ENCODE assay signal across 7 cellular contexts in the genomic region with DNA sequence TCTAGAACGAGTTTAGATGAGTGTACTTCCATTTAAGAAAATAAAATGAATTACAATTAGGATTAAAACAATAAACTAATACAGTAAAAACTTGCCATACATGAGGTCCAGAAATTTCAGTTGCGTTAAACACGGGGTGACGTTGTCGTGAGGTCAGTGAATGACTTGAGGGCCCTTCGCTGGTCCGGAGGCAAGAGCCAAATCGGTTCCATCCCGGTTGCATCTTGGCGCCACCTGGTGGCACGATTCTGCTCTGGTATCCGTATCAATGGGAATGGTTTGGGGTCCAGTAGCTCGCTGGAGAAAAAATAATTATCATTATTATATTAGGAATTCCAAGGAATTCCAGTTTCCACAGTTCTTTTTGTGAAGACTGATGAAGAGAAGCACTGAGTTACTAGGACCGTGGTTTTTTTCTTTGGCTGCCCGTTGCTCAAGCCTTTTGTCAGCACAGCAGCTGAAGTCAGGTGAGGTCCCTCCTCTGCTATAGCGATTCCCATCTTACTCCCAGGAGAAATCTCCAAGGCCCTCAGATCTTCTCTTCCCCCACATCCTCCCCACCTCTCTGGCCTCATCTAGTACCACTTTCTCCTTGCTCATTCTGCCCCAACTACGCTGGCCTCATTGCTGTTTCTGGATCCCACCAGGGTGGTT.
DNase-seq lines count a peak whose midpoint lies in the region; FAIRE-seq and TF ChIP-seq lines count a peak whose summit lies in the region.

No MANE protein-coding gene starts in this region.

- no peak overlapping the region for H3K27ac Mint-ChIP-seq in neural progenitor cell

- peak; percentile 33 for FAIRE-seq in GM12892 (lab: Jason Lieb, UNC)

- H3K9me3 Mint-ChIP-seq in neural progenitor cell: peaks cover 12% of the 10 kb centered on the region

- no peak overlapping the region; the same call in 1 of the 2 replicates for H2AFZ ChIP-seq in OCI-LY3 (ENCODE audit: low read depth, low read length)
- peak overlapping the region; percentile 37 for H2AFZ ChIP-seq in neural progenitor cell (replicated peaks)

- H3K4me1 ChIP-seq in OCI-LY3 (ENCODE audit: low read length): no peaks in the 10 kb centered on the region
- no peaks in the 10 kb centered on the region for H3K4me1 ChIP-seq in neural progenitor cell
- no peaks in the 10 kb centered on the region for H3K4me1 ChIP-seq in testis

- H3K4me3 ChIP-seq in OCI-LY3 (ENCODE audit: low read length): no peak overlapping the region
- no peak overlapping the region for H3K4me3 ChIP-seq in neural progenitor cell
- no peak overlapping the region for H3K4me3 ChIP-seq in testis

- TF ChIP-seq CTCF in OCI-LY3 (IDR thresholded peaks at IDR 0.05; ENCODE audit: low read depth, low read length): peak; percentile 96
- TF ChIP-seq CTCF in neural progenitor cell (IDR thresholded peaks at IDR 0.05): peak; percentile 90
- peak; percentile 32 to 67 (median 58) for TF ChIP-seq CTCF in testis (IDR thresholded peaks at IDR 0.05)

- peaks cover 2% of the 10 kb centered on the region for H3K27me3 Mint-ChIP-seq in neural progenitor cell (ENCODE audit: insufficient read depth, low read depth)

- TF ChIP-seq POLR2A in GM12892 (IDR thresholded peaks at IDR 0.05; ENCODE audit: low read depth, low read length) (no peak), testis (IDR thresholded peaks at IDR 0.05) (no peak)

- H3K9me3 ChIP-seq in OCI-LY3 (ENCODE audit: insufficient read depth, low read length) (peaks cover 6% of the 10 kb centered on the region; the same call in 1 of the 2 replicates), neural progenitor cell (ENCODE audit: low read depth) (peaks cover 4% of the 10 kb centered on the region), testis (no peaks in the 10 kb centered on the region)

- no peak overlapping the region for H3K9ac ChIP-seq in OCI-LY3 (ENCODE audit: low read length)
- no peak overlapping the region for H3K9ac ChIP-seq in neural progenitor cell

- H3K27ac ChIP-seq in OCI-LY3 (ENCODE audit: low read length) (no peak overlapping the region), neural progenitor cell (no peak overlapping the region), testis (no peak overlapping the region)

- H3K27me3 ChIP-seq in OCI-LY3 (ENCODE audit: low read depth, low read length): 0 out of 2 replicates have a peak, but pooled peaks cover 5% of the 10 kb centered on the region
- no peaks in the 10 kb centered on the region for H3K27me3 ChIP-seq in neural progenitor cell
- no peaks in the 10 kb centered on the region for H3K27me3 ChIP-seq in testis

- no peaks in the 10 kb centered on the region for H4K20me1 ChIP-seq in OCI-LY3 (ENCODE audit: insufficient read depth, low read length)
- H4K20me1 ChIP-seq in neural progenitor cell (ENCODE audit: low read depth): no peaks in the 10 kb centered on the region

- H3K36me3 ChIP-seq in OCI-LY3 (replicated peaks; ENCODE audit: low read depth, low read length) (no peaks in the 10 kb centered on the region), neural progenitor cell (no peaks in the 10 kb centered on the region), testis (ENCODE audit: low read depth, missing control alignments) (no peaks in the 10 kb centered on the region)

- peak; percentile 26 for DNase-seq in GM12892 (ENCODE audit: insufficient read length)
- peak; percentile 67 for DNase-seq in HPDE6-E6E7 (ENCODE audit: extremely low spot score)
- DNase-seq in activated T-cell treated with anti-CD3 and anti-CD28 coated beads for 48 hours (ENCODE audit: low read depth): peak; percentile 58
- DNase-seq in fibroblast of gingiva (ENCODE audit: low read depth): peak; percentile 15
- peak; percentile 87 for DNase-seq in neural progenitor cell (ENCODE audit: low spot score)
- peak; percentile 91 for DNase-seq in testis

- WGBS in testis, 2 donors: 26 to 29% methylated on average over 17 of the region's 17 CpGs

- no peaks in the 10 kb centered on the region for H3F3A ChIP-seq in neural progenitor cell (ENCODE audit: low read depth)

- H3K4me3 Mint-ChIP-seq in neural progenitor cell: no peak overlapping the region

- H3K4me2 ChIP-seq in OCI-LY3 (ENCODE audit: low read length) (peak overlapping the region; percentile 37), neural progenitor cell (no peak overlapping the region)

- H3K4me1 Mint-ChIP-seq in neural progenitor cell: no peaks in the 10 kb centered on the region

- H3K79me2 ChIP-seq in OCI-LY3 (ENCODE audit: low read length) (no peaks in the 10 kb centered on the region), neural progenitor cell (ENCODE audit: low read depth) (no peaks in the 10 kb centered on the region)

- no peaks in the 10 kb centered on the region for H3K36me3 Mint-ChIP-seq in neural progenitor cell

- intact Hi-C loops in testis (cut with DNase I; ENCODE audit: low total_unique reads): no loop called here

Comparison
In these comparisons a context has a peak if more than half of its experiments do, and no peak if none do; other contexts are left out.
1. DNase-seq: peak in every context shown above with its lines; median percentile 91 in testis; 87 in neural progenitor cell; 67 in HPDE6-E6E7; 58 in activated T-cell treated with anti-CD3 and anti-CD28 coated beads for 48 hours; 26 in GM12892; 15 in fibroblast of gingiva.